19 cellular contexts compared by ENCODE assay signal in genomic region chr1:214816603-214817002, GRCh38.
DNase-seq lines count a peak whose midpoint lies in the region; ATAC-seq and TF ChIP-seq lines count a peak whose summit lies in the region.
"Had no signal": no experiment of that assay in that cellular context is flagged by ENCODE, and none has a peak within 500 bp of the region (broad histone marks: within the 10 kb centered on the region; RNA-seq: fewer than 3 reads in every experiment).

No MANE protein-coding gene starts in this region.

- H3K9ac ChIP-seq in fibroblast of lung (ENCODE audit: insufficient read depth, low read length), result no peak overlapping the region
- H3K9ac ChIP-seq in colonic mucosa (ENCODE audit: low read depth in 2 of 2, low read length in 2 of 2), result no peak overlapping the region

- H2AFZ ChIP-seq in fibroblast of lung (ENCODE audit: low read length), result no peak overlapping the region
- H2AFZ ChIP-seq: GM23338 had no signal

- intact Hi-C loops in colonic mucosa (cut with DNase I), result no loop called here

- POLR2A ChIA-PET in BJ (lab: Charles Lee) (no interaction called here), GM10248 (lab: Yijun Ruan, JAX) (no interaction called here)

- in situ Hi-C loops in astrocyte of the spinal cord (cut with HindIII; ENCODE audit: low sequenced_read_pairs), result no loop called here

- H4K20me1 ChIP-seq in fibroblast of lung (ENCODE audit: control insufficient read depth, extremely low read depth, insufficient read depth, low read length), result no peaks in the 10 kb centered on the region

- H3K4me3 ChIP-seq in BJ (ENCODE audit: low read depth, low read length), result no peak overlapping the region
- no peak overlapping the region for H3K4me3 ChIP-seq in astrocyte of the spinal cord (ENCODE audit: low read depth, low read length)
- H3K4me3 ChIP-seq in fibroblast of lung (replicated peaks in 1 of 4; ENCODE audit: control extremely low read depth in 1 of 4, insufficient read depth in 1 of 4, low read depth in 3 of 4, low read length in 4 of 4), result no peak overlapping the region
- H3K4me3 ChIP-seq in colonic mucosa, result no peak overlapping the region
- H3K4me3 ChIP-seq: A549, GM23338 had no signal

- H3K27ac ChIP-seq in fibroblast of lung (ENCODE audit: insufficient read depth, low read length) (no peak overlapping the region), colonic mucosa (no peak overlapping the region)
- H3K27ac ChIP-seq: A549 had no signal

- ATAC-seq in HG03565 (IDR thresholded peaks at IDR 0.05; ENCODE audit: unreplicated experiment) (no peak), GM21737 (IDR thresholded peaks at IDR 0.05; ENCODE audit: unreplicated experiment) (no peak)
- ATAC-seq: A549, GM23338 had no signal

- no peaks in the 10 kb centered on the region for H3K4me1 Mint-ChIP-seq in osteocyte (ENCODE audit: unreplicated experiment)
- H3K4me1 Mint-ChIP-seq: B cell, GM23338 had no signal

- no peaks in the 10 kb centered on the region for H3K36me3 Mint-ChIP-seq in osteocyte (ENCODE audit: unreplicated experiment)

- H3K4me2 ChIP-seq in fibroblast of lung (ENCODE audit: extremely low read depth, insufficient read depth, low read length), result no peak overlapping the region
- H3K4me2 ChIP-seq: A549, GM23338 had no signal

- peaks cover 9% of the 10 kb centered on the region for H3K27me3 Mint-ChIP-seq in osteocyte (ENCODE audit: unreplicated experiment)
- H3K27me3 Mint-ChIP-seq: B cell; CD4-positive, alpha-beta T cell had no signal

- H3K4me3 Mint-ChIP-seq in osteocyte (ENCODE audit: unreplicated experiment), result no peak overlapping the region
- H3K4me3 Mint-ChIP-seq: B cell; CD4-positive, alpha-beta T cell; GM23338 had no signal

- DNase-seq in BJ (ENCODE audit: low read depth) (no peak), astrocyte of the spinal cord (ENCODE audit: low read depth, low spot score) (no peak), fibroblast of lung (ENCODE audit: low read depth in 2 of 2) (no peak), osteocyte (ENCODE audit: extremely low spot score, unreplicated experiment) (no peak), GM10248 (ENCODE audit: extremely low spot score) (no peak), colonic mucosa (no peak)
- DNase-seq: CD4-positive, alpha-beta T cell; DMS53; KBM-7; MV-4-11; NCI-H1417; NCI-H1930; NCI-H2171 treated with DMSO at 0.1 percent for 48 hours; NCI-H446 treated with DMSO at 0.1 percent for 48 hours had no signal

- no peaks in the 10 kb centered on the region for H3K4me1 ChIP-seq in fibroblast of lung (ENCODE audit: control insufficient read depth, extremely low read depth, insufficient read depth, low read length)
- no peaks in the 10 kb centered on the region for H3K4me1 ChIP-seq in colonic mucosa
- H3K4me1 ChIP-seq: A549 had no signal

- TF ChIP-seq CTCF in BJ (IDR thresholded peaks at IDR 0.05; ENCODE audit: insufficient read depth, low read depth, low read length) (0 out of 2 replicates have a peak, but pooled peaks have one; percentile 7), astrocyte of the spinal cord (IDR thresholded peaks at IDR 0.05; ENCODE audit: low read depth, low read length) (peak; percentile 18), fibroblast of lung (conservative IDR thresholded peaks at IDR 0.05 in 1 of 2, IDR thresholded peaks at IDR 0.05 in 1 of 2; ENCODE audit: low read depth in 1 of 2, low read length in 2 of 2) (peak; percentile 8 to 42), osteocyte (IDR thresholded peaks at IDR 0.05) (peak; percentile 19), GM10248 (IDR thresholded peaks at IDR 0.05; ENCODE audit: control extremely low read depth, extremely low read depth, low read depth, missing control alignments) (no peak), colonic mucosa (IDR thresholded peaks at IDR 0.05) (no peak)

- CTCF ChIA-PET in BJ (lab: Yijun Ruan, JAX) (no interaction called here), GM10248 (lab: Yijun Ruan, JAX) (no interaction called here)

- H3K27me3 ChIP-seq in BJ (ENCODE audit: control insufficient read depth, insufficient read depth, low read length) (no peaks in the 10 kb centered on the region), fibroblast of lung (ENCODE audit: control insufficient read depth, insufficient read depth, low read length) (no peaks in the 10 kb centered on the region), colonic mucosa (no peaks in the 10 kb centered on the region)

- no peak overlapping the region for H3K27ac Mint-ChIP-seq in osteocyte (ENCODE audit: unreplicated experiment)
- H3K27ac Mint-ChIP-seq: B cell; CD4-positive, alpha-beta T cell; GM23338 had no signal

- H3K79me2 ChIP-seq in fibroblast of lung (ENCODE audit: control insufficient read depth, insufficient read depth, low read length), result no peaks in the 10 kb centered on the region

- H3K9me3 ChIP-seq in fibroblast of lung (ENCODE audit: control insufficient read depth, insufficient read depth, low read depth, low read length) (no peaks in the 10 kb centered on the region), colonic mucosa (no peaks in the 10 kb centered on the region)
- H3K9me3 ChIP-seq: A549 had no signal

- no peaks in the 10 kb centered on the region for H3K9me3 Mint-ChIP-seq in osteocyte (ENCODE audit: unreplicated experiment)
- H3K9me3 Mint-ChIP-seq: CD4-positive, alpha-beta T cell; GM23338 had no signal

- H3K36me3 ChIP-seq in BJ (ENCODE audit: control insufficient read depth, insufficient read depth, low read length) (no peaks in the 10 kb centered on the region), fibroblast of lung (ENCODE audit: control insufficient read depth, insufficient read depth, low read length) (no peaks in the 10 kb centered on the region), colonic mucosa (no peaks in the 10 kb centered on the region)

Comparison
In these comparisons a context has a peak if more than half of its experiments do, and no peak if none do; other contexts are left out.
1. CTCF ChIP-seq: peak in BJ (single experiment), astrocyte of the spinal cord (single experiment), fibroblast of lung (2 of 2) and osteocyte (single experiment); none in GM10248 (single experiment) and colonic mucosa (single experiment).